ENCODE assay signal across 1 cellular context in the genomic region with DNA sequence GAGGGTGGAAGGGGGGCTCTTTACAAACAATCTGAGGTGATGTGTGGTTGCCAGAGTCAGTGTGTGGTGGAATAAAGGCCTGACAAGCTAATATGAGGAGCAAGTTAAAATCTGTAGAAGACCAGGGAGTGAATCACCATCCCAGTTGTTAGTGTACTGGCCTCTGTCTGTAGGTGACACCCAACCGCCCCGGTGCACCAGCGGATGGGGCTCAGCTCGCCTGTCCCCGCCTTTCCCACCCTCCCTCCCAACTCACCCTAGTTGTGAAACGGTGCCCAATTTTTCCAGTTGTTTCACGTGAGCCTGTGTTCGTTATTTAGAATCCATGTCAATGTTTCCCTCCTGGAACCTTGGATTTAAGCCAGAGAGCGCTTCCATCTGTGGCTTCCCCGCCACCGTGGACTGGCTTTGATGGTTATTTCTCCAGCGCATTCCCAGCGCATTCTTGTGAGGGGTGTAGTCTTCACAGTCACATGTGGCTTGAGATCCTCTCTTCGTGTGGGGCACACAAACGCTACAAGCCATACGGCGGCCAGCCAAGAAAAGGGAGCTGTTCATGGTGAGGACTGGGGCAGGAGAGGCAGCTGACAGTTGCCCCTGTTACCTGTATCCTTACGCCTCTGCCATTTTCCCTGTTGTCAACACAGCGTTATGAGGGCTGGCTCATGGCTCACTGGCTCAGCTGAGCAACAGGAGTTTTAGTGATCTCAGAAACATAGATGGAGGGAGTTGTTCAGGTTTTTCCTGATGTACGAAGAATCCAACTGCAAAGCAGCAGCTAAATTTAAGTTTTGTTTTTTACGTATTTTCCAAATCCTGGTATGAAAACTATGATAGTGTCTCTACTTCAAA.
TF ChIP-seq lines count a peak whose summit lies in the region.

No MANE protein-coding gene starts in this region.

TF ChIP-seq in K562, 482 proteins besides CTCF, POLR2A, EP300 and RAD21 (continued from another document and continues in another):
- TF ChIP-seq, protein P1, sequence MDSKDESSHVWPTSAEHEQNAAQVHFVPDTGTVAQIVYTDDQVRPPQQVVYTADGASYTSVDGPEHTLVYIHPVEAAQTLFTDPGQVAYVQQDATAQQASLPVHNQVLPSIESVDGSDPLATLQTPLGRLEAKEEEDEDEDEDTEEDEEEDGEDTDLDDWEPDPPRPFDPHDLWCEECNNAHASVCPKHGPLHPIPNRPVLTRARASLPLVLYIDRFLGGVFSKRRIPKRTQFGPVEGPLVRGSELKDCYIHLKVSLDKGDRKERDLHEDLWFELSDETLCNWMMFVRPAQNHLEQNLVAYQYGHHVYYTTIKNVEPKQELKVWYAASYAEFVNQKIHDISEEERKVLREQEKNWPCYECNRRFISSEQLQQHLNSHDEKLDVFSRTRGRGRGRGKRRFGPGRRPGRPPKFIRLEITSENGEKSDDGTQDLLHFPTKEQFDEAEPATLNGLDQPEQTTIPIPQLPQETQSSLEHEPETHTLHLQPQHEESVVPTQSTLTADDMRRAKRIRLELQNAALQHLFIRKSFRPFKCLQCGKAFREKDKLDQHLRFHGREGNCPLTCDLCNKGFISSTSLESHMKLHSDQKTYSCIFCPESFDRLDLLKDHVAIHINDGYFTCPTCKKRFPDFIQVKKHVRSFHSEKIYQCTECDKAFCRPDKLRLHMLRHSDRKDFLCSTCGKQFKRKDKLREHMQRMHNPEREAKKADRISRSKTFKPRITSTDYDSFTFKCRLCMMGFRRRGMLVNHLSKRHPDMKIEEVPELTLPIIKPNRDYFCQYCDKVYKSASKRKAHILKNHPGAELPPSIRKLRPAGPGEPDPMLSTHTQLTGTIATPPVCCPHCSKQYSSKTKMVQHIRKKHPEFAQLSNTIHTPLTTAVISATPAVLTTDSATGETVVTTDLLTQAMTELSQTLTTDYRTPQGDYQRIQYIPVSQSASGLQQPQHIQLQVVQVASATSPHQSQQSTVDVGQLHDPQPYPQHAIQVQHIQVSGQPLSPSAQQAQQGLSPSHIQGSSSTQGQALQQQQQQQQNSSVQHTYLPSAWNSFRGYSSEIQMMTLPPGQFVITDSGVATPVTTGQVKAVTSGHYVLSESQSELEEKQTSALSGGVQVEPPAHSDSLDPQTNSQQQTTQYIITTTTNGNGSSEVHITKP (IDR thresholded peaks at IDR 0.05; ENCODE audit: partially characterized antibody) = no peak
- no peak for TF ChIP-seq AFF4 (CRISPR knock-in tag; IDR thresholded peaks at IDR 0.05)
- no peak for TF ChIP-seq ZNF263 (CRISPR knock-in tag; IDR thresholded peaks at IDR 0.05; ENCODE audit: borderline replicate concordance)
- TF ChIP-seq ZNF830 (CRISPR knock-in tag; IDR thresholded peaks at IDR 0.05) = no peak
- TF ChIP-seq PHB2 (IDR thresholded peaks at IDR 0.05; ENCODE audit: low read depth) = no peak
- no peak for TF ChIP-seq E2F3 (CRISPR knock-in tag; IDR thresholded peaks at IDR 0.05)
- no peak for TF ChIP-seq HNRNPK (IDR thresholded peaks at IDR 0.05; ENCODE audit: low read depth, low read length, poor library complexity, severe bottlenecking)
- peak; percentile 23 for TF ChIP-seq E2F8 (IDR thresholded peaks at IDR 0.05; ENCODE audit: low read depth, partially characterized antibody)
- no peak for TF ChIP-seq MTF1 (CRISPR knock-in tag; IDR thresholded peaks at IDR 0.05; ENCODE audit: borderline replicate concordance)
- TF ChIP-seq, protein P2, sequence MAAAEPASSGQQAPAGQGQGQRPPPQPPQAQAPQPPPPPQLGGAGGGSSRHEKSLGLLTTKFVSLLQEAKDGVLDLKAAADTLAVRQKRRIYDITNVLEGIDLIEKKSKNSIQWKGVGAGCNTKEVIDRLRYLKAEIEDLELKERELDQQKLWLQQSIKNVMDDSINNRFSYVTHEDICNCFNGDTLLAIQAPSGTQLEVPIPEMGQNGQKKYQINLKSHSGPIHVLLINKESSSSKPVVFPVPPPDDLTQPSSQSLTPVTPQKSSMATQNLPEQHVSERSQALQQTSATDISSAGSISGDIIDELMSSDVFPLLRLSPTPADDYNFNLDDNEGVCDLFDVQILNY (CRISPR knock-in tag; IDR thresholded peaks at IDR 0.05) = no peak
- TF ChIP-seq MAFK (IDR thresholded peaks at IDR 0.05; ENCODE audit: low read length) = no peak
- no peak for TF ChIP-seq NFE2L1 (tag; IDR thresholded peaks at IDR 0.05; ENCODE audit: borderline replicate concordance, low read depth)
- peak; percentile 44; the same call in 1 of the 2 replicates for TF ChIP-seq SUPT5H (IDR thresholded peaks at IDR 0.05)
- TF ChIP-seq, protein P3, sequence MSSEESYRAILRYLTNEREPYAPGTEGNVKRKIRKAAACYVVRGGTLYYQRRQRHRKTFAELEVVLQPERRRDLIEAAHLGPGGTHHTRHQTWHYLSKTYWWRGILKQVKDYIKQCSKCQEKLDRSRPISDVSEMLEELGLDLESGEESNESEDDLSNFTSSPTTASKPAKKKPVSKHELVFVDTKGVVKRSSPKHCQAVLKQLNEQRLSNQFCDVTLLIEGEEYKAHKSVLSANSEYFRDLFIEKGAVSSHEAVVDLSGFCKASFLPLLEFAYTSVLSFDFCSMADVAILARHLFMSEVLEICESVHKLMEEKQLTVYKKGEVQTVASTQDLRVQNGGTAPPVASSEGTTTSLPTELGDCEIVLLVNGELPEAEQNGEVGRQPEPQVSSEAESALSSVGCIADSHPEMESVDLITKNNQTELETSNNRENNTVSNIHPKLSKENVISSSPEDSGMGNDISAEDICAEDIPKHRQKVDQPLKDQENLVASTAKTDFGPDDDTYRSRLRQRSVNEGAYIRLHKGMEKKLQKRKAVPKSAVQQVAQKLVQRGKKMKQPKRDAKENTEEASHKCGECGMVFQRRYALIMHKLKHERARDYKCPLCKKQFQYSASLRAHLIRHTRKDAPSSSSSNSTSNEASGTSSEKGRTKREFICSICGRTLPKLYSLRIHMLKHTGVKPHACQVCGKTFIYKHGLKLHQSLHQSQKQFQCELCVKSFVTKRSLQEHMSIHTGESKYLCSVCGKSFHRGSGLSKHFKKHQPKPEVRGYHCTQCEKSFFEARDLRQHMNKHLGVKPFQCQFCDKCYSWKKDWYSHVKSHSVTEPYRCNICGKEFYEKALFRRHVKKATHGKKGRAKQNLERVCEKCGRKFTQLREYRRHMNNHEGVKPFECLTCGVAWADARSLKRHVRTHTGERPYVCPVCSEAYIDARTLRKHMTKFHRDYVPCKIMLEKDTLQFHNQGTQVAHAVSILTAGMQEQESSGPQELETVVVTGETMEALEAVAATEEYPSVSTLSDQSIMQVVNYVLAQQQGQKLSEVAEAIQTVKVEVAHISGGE (CRISPR knock-in tag; IDR thresholded peaks at IDR 0.05) = peak in 1 of 3 experiments; percentile 51; a peak in 2 of 6 replicates
- TF ChIP-seq ARID3A (IDR thresholded peaks at IDR 0.05; ENCODE audit: borderline replicate concordance, low read depth, low read length) = no peak
- no peak for TF ChIP-seq ZNF655 (CRISPR knock-in tag; IDR thresholded peaks at IDR 0.05)
- TF ChIP-seq MTA1 (IDR thresholded peaks at IDR 0.05; ENCODE audit: borderline replicate concordance) = no peak
- peak; percentile 91 for TF ChIP-seq L3MBTL2 (IDR thresholded peaks at IDR 0.05)
- TF ChIP-seq TEAD1 (CRISPR knock-in tag; IDR thresholded peaks at IDR 0.05) = peak; percentile 76 to 97
- TF ChIP-seq PHF8 (IDR thresholded peaks at IDR 0.05; ENCODE audit: borderline replicate concordance, low read length) = peak; percentile 40; the same call in 1 of the 2 replicates
- TF ChIP-seq NFYB (IDR thresholded peaks at IDR 0.05; ENCODE audit: extremely low read depth, insufficient read length) = no peak
- TF ChIP-seq CAMTA2 (CRISPR knock-in tag; conservative IDR thresholded peaks at IDR 0.05) = no peak
- TF ChIP-seq, protein P4, sequence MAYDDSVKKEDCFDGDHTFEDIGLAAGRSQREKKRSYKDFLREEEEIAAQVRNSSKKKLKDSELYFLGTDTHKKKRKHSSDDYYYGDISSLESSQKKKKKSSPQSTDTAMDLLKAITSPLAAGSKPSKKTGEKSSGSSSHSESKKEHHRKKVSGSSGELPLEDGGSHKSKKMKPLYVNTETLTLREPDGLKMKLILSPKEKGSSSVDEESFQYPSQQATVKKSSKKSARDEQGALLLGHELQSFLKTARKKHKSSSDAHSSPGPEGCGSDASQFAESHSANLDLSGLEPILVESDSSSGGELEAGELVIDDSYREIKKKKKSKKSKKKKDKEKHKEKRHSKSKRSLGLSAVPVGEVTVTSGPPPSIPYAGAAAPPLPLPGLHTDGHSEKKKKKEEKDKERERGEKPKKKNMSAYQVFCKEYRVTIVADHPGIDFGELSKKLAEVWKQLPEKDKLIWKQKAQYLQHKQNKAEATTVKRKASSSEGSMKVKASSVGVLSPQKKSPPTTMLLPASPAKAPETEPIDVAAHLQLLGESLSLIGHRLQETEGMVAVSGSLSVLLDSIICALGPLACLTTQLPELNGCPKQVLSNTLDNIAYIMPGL (CRISPR knock-in tag; IDR thresholded peaks at IDR 0.05) = no peak
- TF ChIP-seq NEUROD1 (IDR thresholded peaks at IDR 0.05; ENCODE audit: borderline replicate concordance, low read depth, low read length, partially characterized antibody) = no peak
- no peak for TF ChIP-seq CBFA2T3 (IDR thresholded peaks at IDR 0.05)
- no peak for TF ChIP-seq KLF6 (CRISPR knock-in tag; IDR thresholded peaks at IDR 0.05; ENCODE audit: borderline replicate concordance)
- TF ChIP-seq BCL6 (CRISPR knock-in tag; IDR thresholded peaks at IDR 0.05) = no peak
- TF ChIP-seq MBD1 (CRISPR knock-in tag; IDR thresholded peaks at IDR 0.05) = no peak
